22 cellular contexts compared by ENCODE assay signal in the genomic region with DNA sequence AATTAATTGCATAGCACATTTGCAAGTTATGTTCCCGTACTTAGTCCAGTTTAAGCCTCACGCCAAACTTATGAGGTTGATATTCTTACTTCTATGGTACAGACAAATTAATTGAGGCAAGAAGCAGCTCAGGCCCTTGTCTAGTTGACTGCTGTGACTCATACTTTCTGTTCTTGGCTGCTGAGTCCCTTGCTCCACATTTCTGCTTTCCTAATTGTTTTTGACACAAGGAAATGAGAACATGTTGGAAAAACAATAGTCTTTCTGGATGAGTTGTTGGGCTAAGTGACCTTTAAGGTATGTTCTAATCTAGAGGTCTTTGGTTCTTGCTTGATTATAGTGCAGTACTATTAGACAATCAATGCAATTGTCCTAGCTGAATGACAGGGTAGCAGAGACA.
"Had no signal": no experiment of that assay in that cellular context is flagged by ENCODE, and none has a peak within 500 bp of the region (broad histone marks: within the 10 kb centered on the region; RNA-seq: fewer than 3 reads in every experiment).

No MANE protein-coding gene starts in this region.

- H3K9me3 ChIP-seq: lower lobe of right lung, prostate gland, sigmoid colon, stomach, testis, upper lobe of left lung had no signal

- H3K9me3 Mint-ChIP-seq: activated CD4-positive, alpha-beta T cell treated with anti-CD3 and anti-CD28 coated beads, Interleukin-2, amount 10 ng/mL, durations not matched to agents 7 days and 5 days had no signal

- H3K4me1 ChIP-seq: foreskin keratinocyte, lower lobe of right lung, prostate gland, sigmoid colon, spleen, stomach, testis, upper lobe of left lung had no signal

- H3K27me3 Mint-ChIP-seq: activated CD4-positive, alpha-beta T cell treated with anti-CD3 and anti-CD28 coated beads, Interleukin-2, amount 10 ng/mL, durations not matched to agents 7 days and 5 days; activated naive CD8-positive, alpha-beta T cell treated with anti-CD3 and anti-CD28 coated beads for 36 hours; dendritic cell treated with granulocyte-macrophage colony-stimulating factor and Interleukin-4, amounts not matched to agents 40 ng/mL and 50 ng/mL, for 4 days; effector memory CD8-positive, alpha-beta T cell; T-cell had no signal

- H3K36me3 Mint-ChIP-seq: activated naive CD8-positive, alpha-beta T cell treated with anti-CD3 and anti-CD28 coated beads for 36 hours; T-cell had no signal

- H3K4me3 Mint-ChIP-seq: activated CD4-positive, alpha-beta T cell treated with anti-CD3 and anti-CD28 coated beads, Interleukin-2, amount 10 ng/mL, durations not matched to agents 7 days and 5 days; activated naive CD8-positive, alpha-beta T cell treated with anti-CD3 and anti-CD28 coated beads for 36 hours; activated T-cell treated with anti-CD3 and anti-CD28 coated beads, Interleukin-2, amount 50 U/mL, for 72 hours; dendritic cell treated with granulocyte-macrophage colony-stimulating factor and Interleukin-4, amounts not matched to agents 40 ng/mL and 50 ng/mL, for 4 days; effector memory CD8-positive, alpha-beta T cell; T-cell had no signal

- ATAC-seq: activated T-cell treated with anti-CD3 and anti-CD28 coated beads, Interleukin-2, amount 50 U/mL, for 72 hours; effector memory CD8-positive, alpha-beta T cell; foreskin keratinocyte; lower lobe of right lung; T-cell had no signal

- H3K27ac ChIP-seq: epithelial cell of prostate, foreskin keratinocyte, lower lobe of right lung, prostate gland, sigmoid colon, spleen, stomach, testis, upper lobe of left lung had no signal

- H3K4me1 Mint-ChIP-seq: activated CD4-positive, alpha-beta T cell treated with anti-CD3 and anti-CD28 coated beads, Interleukin-2, amount 10 ng/mL, durations not matched to agents 7 days and 5 days; activated naive CD8-positive, alpha-beta T cell treated with anti-CD3 and anti-CD28 coated beads for 36 hours; T-cell had no signal

- H3K36me3 ChIP-seq: lower lobe of right lung, prostate gland, sigmoid colon, spleen, stomach, upper lobe of left lung had no signal

- H3K27me3 ChIP-seq: foreskin keratinocyte, sigmoid colon, spleen, stomach, testis, upper lobe of left lung had no signal

- H3K27ac Mint-ChIP-seq: activated CD4-positive, alpha-beta T cell treated with anti-CD3 and anti-CD28 coated beads, Interleukin-2, amount 10 ng/mL, durations not matched to agents 7 days and 5 days; activated naive CD8-positive, alpha-beta T cell treated with anti-CD3 and anti-CD28 coated beads for 36 hours; activated T-cell treated with anti-CD3 and anti-CD28 coated beads, Interleukin-2, amount 50 U/mL, for 72 hours; dendritic cell treated with granulocyte-macrophage colony-stimulating factor and Interleukin-4, amounts not matched to agents 40 ng/mL and 50 ng/mL, for 4 days; effector memory CD8-positive, alpha-beta T cell; T-cell had no signal

- DNase-seq: activated CD4-positive, alpha-beta T cell treated with anti-CD3 and anti-CD28 coated beads, Interleukin-2, amount 10 ng/mL, durations not matched to agents 7 days and 5 days; activated CD8-positive, alpha-beta memory T cell treated with anti-CD3 and anti-CD28 coated beads, Interleukin-2, amount 50 U/mL, for 48 hours; activated gamma-delta T cell; activated naive CD8-positive, alpha-beta T cell treated with anti-CD3 and anti-CD28 coated beads for 36 hours; activated T-cell treated with anti-CD3 and anti-CD28 coated beads, Interleukin-2, amount 50 U/mL, for 72 hours; cerebellar nuclear complex; effector memory CD8-positive, alpha-beta T cell; foreskin keratinocyte; left cardiac atrium; lower lobe of right lung; midbrain; sigmoid colon; spleen; stimulated activated CD4-positive, alpha-beta T cell treated with anti-CD3 and anti-CD28 coated beads, Interleukin-1b, Interleukin-23, amount 100 ng/mL, for 48 hours; stomach; T-cell; T-helper 9 cell; testis; upper lobe of left lung had no signal

- H3K4me3 ChIP-seq: lower lobe of right lung, prostate gland, sigmoid colon, spleen, stomach, testis, upper lobe of left lung had no signal
